Comparison of ENCODE assay signal across 27 cellular contexts in genomic region chr2:126733795-126734194, GRCh38.
"Had no signal": no experiment of that assay in that cellular context is flagged by ENCODE, and none has a peak within 500 bp of the region (broad histone marks: within the 10 kb centered on the region; RNA-seq: fewer than 3 reads in every experiment).

No MANE protein-coding gene starts in this region.

- H3K27me3 ChIP-seq: suprapubic skin, testis, thyroid gland, tibial artery, tibial nerve, transverse colon, upper lobe of left lung, upper lobe of right lung, uterus, vagina had no signal

- H3K4me3 ChIP-seq: stomach, suprapubic skin, testis, thoracic aorta, thyroid gland, tibial artery, tibial nerve, transverse colon, upper lobe of left lung, upper lobe of right lung, uterus, vagina had no signal

- H3K36me3 ChIP-seq: stomach, suprapubic skin, thoracic aorta, thyroid gland, tibial artery, tibial nerve, transverse colon, upper lobe of left lung, upper lobe of right lung, uterus, vagina had no signal

- H3K9me3 ChIP-seq: stomach, suprapubic skin, testis, thoracic aorta, thyroid gland, tibial artery, tibial nerve, transverse colon, upper lobe of left lung, upper lobe of right lung, uterus, vagina had no signal

- H3K27ac ChIP-seq: stomach, suprapubic skin, testis, thoracic aorta, thyroid gland, tibial artery, tibial nerve, transverse colon, upper lobe of left lung, upper lobe of right lung, uterus, vagina had no signal

- FAIRE-seq: urothelium cell line had no signal

- DNase-seq: stimulated activated CD4-positive, alpha-beta T cell treated with anti-CD3 and anti-CD28 coated beads, Interleukin-2, amount 100 ng/mL, for 48 hours; stimulated activated CD4-positive, alpha-beta T cell treated with anti-CD3 and anti-CD28 coated beads, Interleukin-4, amount 100 ng/mL, for 1 hour; stimulated activated CD4-positive, alpha-beta T cell treated with anti-CD3 and anti-CD28 coated beads, Interleukin-4, amount 100 ng/mL, for 24 hours; stimulated activated CD4-positive, alpha-beta T cell treated with anti-CD3 and anti-CD28 coated beads, Interleukin-4, amount 100 ng/mL, for 4 hours; stimulated activated CD8-positive, alpha-beta memory T cell treated with anti-CD3 and anti-CD28 coated beads, Interleukin-4, amount 100 ng/mL, for 48 hours; stimulated activated naive B cell treated with anti-CD40 and anti-IgM and Interleukin-4, amounts not matched to agents 10 μg/mL and 1 μg/mL and 100 μg/mL, for 72 hours; stimulated activated naive CD4-positive, alpha-beta T cell; stimulated activated naive CD4-positive, alpha-beta T cell treated with Interleukin-2 at 50 U/mL for 16 hours; stimulated activated naive CD8-positive, alpha-beta T cell treated with anti-CD3 and anti-CD28 coated beads, Interleukin-15, amount 100 ng/mL, for 72 hours; stimulated activated naive CD8-positive, alpha-beta T cell treated with anti-CD3 and anti-CD28 coated beads, Interleukin-15, Interleukin-2, amounts not matched to agents 100 U/mL and 50 U/mL, for 24 hours; stomach; substantia nigra; testis; thyroid gland; tibial artery; transverse colon; trophoblast cell; upper lobe of left lung; upper lobe of right lung; uterus had no signal

- ATAC-seq: stimulated activated effector memory CD8-positive, alpha-beta T cell treated with anti-CD3 and anti-CD28 coated beads, Interleukin-12 subunit alpha, Interleukin-12 subunit beta, amount 100 ng/mL, for 72 hours; stimulated activated memory B cell treated with anti-CD40 and anti-IgM and Interleukin-4, amounts not matched to agents 10 μg/mL and 1 μg/mL and 100 μg/mL, for 72 hours; stimulated activated naive B cell treated with anti-CD40 and anti-IgM and Interleukin-4, amounts not matched to agents 10 μg/mL and 1 μg/mL and 100 μg/mL, for 72 hours; stimulated activated naive CD8-positive, alpha-beta T cell treated with anti-CD3 and anti-CD28 coated beads, Interleukin-15, Interleukin-2, amounts not matched to agents 100 U/mL and 50 U/mL, for 24 hours; upper lobe of right lung had no signal

- H3K4me1 ChIP-seq: stomach, suprapubic skin, testis, thyroid gland, tibial artery, tibial nerve, upper lobe of left lung, upper lobe of right lung, uterus, vagina had no signal
